ENCODE assay signal across 1 cellular context in the genomic region with DNA sequence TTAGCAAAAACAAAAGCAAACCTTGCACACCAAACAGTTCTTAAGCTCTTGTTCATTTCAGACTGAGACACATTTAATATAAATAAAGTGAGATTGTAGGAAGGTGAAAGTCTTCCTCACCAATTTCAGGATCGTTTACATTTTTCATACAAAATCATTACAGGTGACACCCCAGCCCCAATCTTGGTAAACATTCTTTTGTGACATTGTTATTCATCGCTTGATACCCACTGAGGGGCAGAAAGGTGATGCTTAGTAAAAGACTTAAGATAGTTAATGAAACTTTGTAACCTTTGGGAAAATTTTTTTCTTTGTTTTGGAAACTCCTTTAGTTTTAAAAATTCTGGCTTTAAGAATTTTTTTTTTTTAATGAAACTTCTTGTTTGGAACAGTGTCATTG.
TF ChIP-seq lines count a peak whose summit lies in the region.

No MANE protein-coding gene starts in this region.

TF ChIP-seq in HepG2, 621 proteins besides CTCF, POLR2A, EP300 and RAD21 (continued from another document):
- no peak for TF ChIP-seq ZBTB49 (CRISPR knock-in tag; IDR thresholded peaks at IDR 0.05; ENCODE audit: borderline replicate concordance)
- TF ChIP-seq HMG20B (CRISPR knock-in tag; conservative IDR thresholded peaks at IDR 0.05): no peak
- no peak for TF ChIP-seq ZNF800 (CRISPR knock-in tag; IDR thresholded peaks at IDR 0.05)
- no peak for TF ChIP-seq ZBTB40 (IDR thresholded peaks at IDR 0.05)
- no peak for TF ChIP-seq ZBTB40 (CRISPR knock-in tag; IDR thresholded peaks at IDR 0.05)
- TF ChIP-seq KDM5B (CRISPR knock-in tag; IDR thresholded peaks at IDR 0.05; ENCODE audit: borderline replicate concordance): no peak
- TF ChIP-seq PRMT3 (CRISPR knock-in tag; IDR thresholded peaks at IDR 0.05; ENCODE audit: borderline replicate concordance, low read depth): no peak
- TF ChIP-seq ZNF276 (CRISPR knock-in tag; IDR thresholded peaks at IDR 0.05; ENCODE audit: low read depth): no peak
- no peak for TF ChIP-seq MXD3 (CRISPR knock-in tag; IDR thresholded peaks at IDR 0.05)
- TF ChIP-seq POLR2AphosphoS5 (IDR thresholded peaks at IDR 0.05; ENCODE audit: low read depth, low read length): no peak
